ENCODE assay signal across 8 cellular contexts in genomic region chr1:215566556-215567490, GRCh38. TPM values are rescaled to one million over a fixed set of nuclear protein-coding genes. Genes with fewer than 3 reads are reported as not detected.
DNase-seq lines count a peak whose midpoint lies in the region; ATAC-seq and TF ChIP-seq lines count a peak whose summit lies in the region.

Gene KCTD3 (plus strand): TSS chr1:215567304. CDS start chr1:215567686, 382 bp downstream.

- H3K27me3 ChIP-seq in A673 (replicated peaks; ENCODE audit: insufficient read depth, low read depth, low read length, poor library complexity) (peaks cover 13% of the 10 kb centered on the region), colonic mucosa (no peaks in the 10 kb centered on the region), layer of hippocampus (ENCODE audit: control insufficient read depth, insufficient read depth, low read length) (no peaks in the 10 kb centered on the region)

- H3K4me3 ChIP-seq in A673 (ENCODE audit: low read depth, low read length, poor library complexity, severe bottlenecking) (peak within 1 kb of the TSS; percentile 85), colonic mucosa (peak within 1 kb of the TSS; percentile 71)

- ATAC-seq in GM18519 (IDR thresholded peaks at IDR 0.05; ENCODE audit: low FRiP score, unreplicated experiment) (peak; percentile 58), HG02981 (IDR thresholded peaks at IDR 0.05; ENCODE audit: unreplicated experiment) (peak; percentile 45)

- CTCF ChIA-PET in A673 (lab: Charles Lee), result no interaction called here

- H3K4me1 ChIP-seq in A673 (ENCODE audit: insufficient read depth, low read length, poor library complexity, severe bottlenecking), result no peaks in the 10 kb centered on the region
- H3K4me1 ChIP-seq in colonic mucosa, result peaks cover 4% of the 10 kb centered on the region

- POLR2A ChIA-PET in A673 (lab: Charles Lee; ENCODE audit: low non-redundant PET), result interaction anchor here (0.5 kb wide), 1 partner anchor 1274 kb away, joined by 5 read pairs; no protein-coding TSS in a partner anchor

- no TSS peak for BruUV-seq in A673 (replicated peaks; lab: Mats Ljungman, UMichigan)

- intact Hi-C loops in A673 (cut with micrococcal nuclease; ENCODE audit: unreplicated experiment) (no loop called here), colonic mucosa (cut with DNase I) (no loop called here)

- H3K9me3 ChIP-seq in A673 (ENCODE audit: low read depth, low read length, poor library complexity, severe bottlenecking) (no peaks in the 10 kb centered on the region), colonic mucosa (no peaks in the 10 kb centered on the region)

- H3K36me3 ChIP-seq in A673 (ENCODE audit: insufficient read depth, low read length, poor library complexity, severe bottlenecking), result no peaks in the 10 kb centered on the region
- H3K36me3 ChIP-seq in colonic mucosa, result no peaks in the 10 kb centered on the region

- TF ChIP-seq CTCF in A673 (conservative IDR thresholded peaks at IDR 0.05; ENCODE audit: low read depth, low read length) (no peak), colonic mucosa (IDR thresholded peaks at IDR 0.05) (no peak)

- peak within 1 kb of the TSS; percentile 76 to 93 for H3K9ac ChIP-seq in colonic mucosa (ENCODE audit: low read depth in 2 of 2, low read length in 2 of 2)

- H3K27ac ChIP-seq in A673 (ENCODE audit: low read depth, low read length, poor library complexity, severe bottlenecking) (peak within 1 kb of the TSS; percentile 60), colonic mucosa (peak within 1 kb of the TSS; percentile 93), layer of hippocampus (ENCODE audit: low read depth, low read length) (peak within 1 kb of the TSS; percentile 86)

- DNase-seq in A673 (ENCODE audit: low spot score) (peak; percentile 67), NCI-H2081 (lab: John Stamatoyannopoulos, UW) (peak; percentile 67 to 80), UCSD-AML1 (lab: John Stamatoyannopoulos, UW; ENCODE audit: unreplicated experiment) (peak; percentile 80), colonic mucosa (peak; percentile 80)
- peak; percentile 69 for DNase-seq in stimulated activated CD4-positive, alpha-beta T cell treated with anti-CD3 and anti-CD28 coated beads, Interleukin-15, amount 100 ng/mL, for 24 hours

RNA-seq across cellular contexts. Expression of gene KCTD3, which starts in this region (rescaled TPM):
- 10.8 and 15.9 TPM in 2 replicates for total RNA-seq in A673 (2021)
- 10 to 100 TPM; 33.6 to 50.9 TPM for total RNA-seq in colonic mucosa

Comparison
In these comparisons a context has a peak if more than half of its experiments do, and no peak if none do; other contexts are left out.
1. Peak in every context shown above with its lines: DNase-seq, ATAC-seq, H3K4me3 ChIP-seq and H3K27ac ChIP-seq.